Comparison of ENCODE assay signal across 8 cellular contexts in the genomic region with DNA sequence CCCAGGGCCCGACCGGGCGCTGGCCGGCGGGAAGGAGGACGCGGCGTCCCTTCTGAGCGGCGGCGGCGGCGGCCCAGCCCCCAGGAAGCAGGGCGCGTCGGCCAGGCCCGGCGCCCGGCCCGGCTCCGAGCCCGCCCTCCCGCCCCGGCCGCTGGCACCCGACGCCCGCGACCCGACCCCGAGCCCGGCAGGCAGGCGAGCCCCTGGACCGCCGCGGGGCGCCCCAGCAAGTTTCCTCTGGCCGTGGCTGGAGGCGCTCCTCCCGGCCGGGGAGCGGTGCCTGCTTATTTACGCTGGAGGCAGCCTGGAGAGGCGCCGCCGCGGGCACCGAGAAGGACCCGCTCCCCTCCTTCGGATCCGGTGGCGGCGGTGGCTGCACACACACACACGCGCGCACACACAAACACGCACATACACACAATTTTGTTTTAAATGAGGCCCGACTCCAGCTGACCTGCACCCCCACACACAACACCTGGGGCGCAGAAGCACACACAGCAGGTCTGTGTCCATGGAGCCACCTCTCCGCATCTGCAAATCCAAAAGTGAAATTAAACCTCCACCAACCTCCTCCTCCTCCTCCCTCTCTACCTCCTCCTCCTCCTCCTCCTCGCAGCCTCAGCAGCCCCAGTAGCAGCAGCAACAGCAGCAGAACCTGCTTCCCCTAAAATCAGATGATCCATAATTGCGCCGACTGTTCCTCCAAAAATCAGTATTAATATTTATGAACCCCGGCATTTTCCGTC. TPM values are rescaled to one million over a fixed set of nuclear protein-coding genes. Genes with fewer than 3 reads are reported as not detected.
DNase-seq lines count a peak whose midpoint lies in the region; ATAC-seq and TF ChIP-seq lines count a peak whose summit lies in the region.

No MANE protein-coding gene starts in this region.

- peak overlapping the region; percentile 95 for H3K4me3 ChIP-seq in BJ (ENCODE audit: low read depth, low read length)
- H3K4me3 ChIP-seq in muscle layer of colon (ENCODE audit: low read depth in 1 of 2, low read length in 2 of 2), result peak overlapping the region; percentile 53 to 98
- H3K4me3 ChIP-seq in subcutaneous abdominal adipose tissue (ENCODE audit: low read depth in 1 of 5, low read length in 5 of 5), result peak overlapping the region; percentile 96 to 99 (median 97)

- H3K36me3 ChIP-seq in BJ (ENCODE audit: control insufficient read depth, insufficient read depth, low read length) (no peaks in the 10 kb centered on the region), muscle layer of colon (ENCODE audit: insufficient read depth, low read length) (no peaks in the 10 kb centered on the region), subcutaneous abdominal adipose tissue (ENCODE audit: control insufficient read depth in 5 of 5, insufficient read depth in 5 of 5, low read length in 5 of 5) (peaks cover 0 to 4% (median 0%) of the 10 kb centered on the region in 5 donors)

- DNase-seq in BJ (ENCODE audit: low read depth), result no peak
- DNase-seq in NCI-H2029 treated with DMSO at 0.1 percent for 48 hours (lab: John Stamatoyannopoulos, UW), result peak; percentile 12
- peak; percentile 24 for DNase-seq in activated T-cell treated with anti-CD3 and anti-CD28 coated beads for 24 hours (ENCODE audit: low read depth)
- DNase-seq in epithelial cell of prostate (ENCODE audit: low read depth, low spot score), result no peak
- no peak for DNase-seq in middle frontal gyrus (ENCODE audit: extremely low spot score, low spot score)

- H3K27me3 ChIP-seq in BJ (ENCODE audit: control insufficient read depth, insufficient read depth, low read length) (no peaks in the 10 kb centered on the region), muscle layer of colon (ENCODE audit: control insufficient read depth in 1 of 2, insufficient read depth in 2 of 2, low read length in 2 of 2) (no peaks in the 10 kb centered on the region), subcutaneous abdominal adipose tissue (ENCODE audit: control insufficient read depth in 5 of 5, insufficient read depth in 4 of 5, low read length in 5 of 5) (no peaks in the 10 kb centered on the region)

- ATAC-seq in GM19452 (IDR thresholded peaks at IDR 0.05; ENCODE audit: unreplicated experiment), result peak; percentile 2

- CTCF ChIA-PET in BJ (lab: Yijun Ruan, JAX), result interaction anchor here (0.7 kb wide), 1 partner anchor 72 kb away, joined by 3 read pairs; no protein-coding TSS in a partner anchor

- POLR2A ChIA-PET in BJ (lab: Charles Lee), result interaction anchor here (0.9 to 1.5 kb wide), 2 partner anchors 64 to 167 kb away, joined by 4 read pairs; no protein-coding TSS in a partner anchor

- TF ChIP-seq CTCF in BJ (IDR thresholded peaks at IDR 0.05; ENCODE audit: insufficient read depth, low read depth, low read length), result no peak

- H3K9ac ChIP-seq in muscle layer of colon (ENCODE audit: low read length) (peak overlapping the region; percentile 90), subcutaneous abdominal adipose tissue (ENCODE audit: low read length in 5 of 5) (peak overlapping the region; percentile 91 to 100 (median 93))

- H3K4me1 ChIP-seq in muscle layer of colon (ENCODE audit: insufficient read depth, low read length) (peaks cover 47% of the 10 kb centered on the region), subcutaneous abdominal adipose tissue (ENCODE audit: control insufficient read depth in 5 of 5, insufficient read depth in 5 of 5, low read length in 5 of 5) (peaks cover 6 to 53% (median 41%) of the 10 kb centered on the region in 5 donors)

- peak overlapping the region; percentile 87 for H3K27ac ChIP-seq in epithelial cell of prostate
- H3K27ac ChIP-seq in muscle layer of colon (ENCODE audit: low read depth, low read length), result peak overlapping the region; percentile 80
- peak overlapping the region; percentile 100 for H3K27ac ChIP-seq in subcutaneous abdominal adipose tissue (ENCODE audit: low read depth, low read length)

- H3K9me3 ChIP-seq in muscle layer of colon (ENCODE audit: low read length), result no peaks in the 10 kb centered on the region
- no peaks in the 10 kb centered on the region for H3K9me3 ChIP-seq in subcutaneous abdominal adipose tissue (ENCODE audit: control insufficient read depth in 5 of 5, low read length in 5 of 5)

RNA-seq across cellular contexts. Expression of a gene that starts 0.7 kb away (rescaled TPM):
- polyA plus RNA-seq in BJ (2011; rRNA removed), result 28.3 and 28.7 TPM in 2 replicates
- 17.4 and 23.1 TPM in 2 replicates for polyA minus RNA-seq in BJ (2011; rRNA and poly(A)+ RNA removed)

Comparison
In these comparisons a context has a peak if more than half of its experiments do, and no peak if none do; other contexts are left out.
1. DNase-seq: peak in NCI-H2029 treated with DMSO at 0.1 percent for 48 hours (single experiment) and activated T-cell treated with anti-CD3 and anti-CD28 coated beads for 24 hours (single experiment); none in BJ (single experiment), epithelial cell of prostate (single experiment) and middle frontal gyrus (single experiment).
2. Peak in every context shown above with its lines, with median percentiles within 50 percentile points of each other: H3K4me3 ChIP-seq and H3K27ac ChIP-seq.